8 cellular contexts compared by ENCODE assay signal in the genomic region with DNA sequence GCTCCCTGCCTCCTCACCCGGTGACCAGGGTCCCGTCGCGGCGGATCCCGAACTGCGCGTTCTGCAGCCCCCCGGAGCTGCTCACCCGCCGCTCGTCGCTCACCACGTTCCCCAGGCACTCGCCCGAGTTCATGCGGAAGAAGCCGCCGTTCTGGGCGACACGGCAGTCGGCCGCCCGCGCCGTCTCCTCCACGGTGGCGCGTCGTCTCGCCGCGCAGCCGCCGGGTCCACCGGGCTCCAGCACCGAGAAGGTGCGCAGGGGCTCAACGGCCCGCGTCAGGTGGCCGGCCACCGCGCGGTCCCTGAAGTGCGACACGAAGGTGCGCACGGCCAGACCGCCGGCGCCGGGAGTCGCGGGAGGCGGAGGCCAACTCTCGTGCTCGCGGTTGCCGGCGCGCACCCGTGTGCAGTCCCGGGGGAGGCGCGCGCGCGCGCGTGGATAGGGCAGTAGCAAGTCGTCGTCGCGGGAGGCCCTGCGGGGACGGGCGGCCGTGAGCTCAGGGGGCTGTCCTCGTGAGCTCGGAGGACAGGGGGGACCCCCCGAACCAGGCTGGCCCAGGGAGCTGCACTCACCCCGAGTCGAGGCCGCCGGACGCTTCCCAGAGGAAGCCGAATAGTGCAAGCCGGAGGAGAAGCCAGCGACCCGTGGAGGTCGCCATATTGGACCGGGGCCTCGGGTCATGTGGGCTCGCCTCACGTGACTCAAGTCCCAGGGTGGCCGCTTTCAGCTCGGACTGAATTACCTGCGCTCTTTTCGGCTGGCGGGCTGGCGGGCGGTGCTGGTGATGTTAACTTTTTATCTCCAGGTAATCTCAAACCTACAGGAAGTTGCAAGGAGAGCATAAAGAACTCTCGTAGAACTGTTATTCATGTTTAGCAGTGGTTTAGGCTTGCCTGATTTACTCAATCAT. TPM values are rescaled to one million over a fixed set of nuclear protein-coding genes. Genes with fewer than 3 reads are reported as not detected.
DNase-seq lines count a peak whose midpoint lies in the region; ATAC-seq, FAIRE-seq and TF ChIP-seq lines count a peak whose summit lies in the region.

NAGPA (minus strand) TSS at position 680 of the 911 bp plus-strand sequence; CDS start at position 659, 21 bp downstream.

- H3K27ac ChIP-seq in spleen = peak within 1 kb of the TSS; percentile 64 to 86 (median 77)

- no peaks in the 10 kb centered on the region for H3K27me3 ChIP-seq in spleen (replicated peaks in 1 of 7)

- TF ChIP-seq CTCF in spleen (IDR thresholded peaks at IDR 0.05 in 8 of 11, conservative IDR thresholded peaks at IDR 0.05 in 3 of 11) = no peak

- H3K4me3 ChIP-seq in spleen = peak within 1 kb of the TSS; percentile 82 to 100 (median 98)

- WGBS in spleen, 5 donors = 0 to 1% (median 0%) methylated on average over 41 to 104 of the region's 104 CpGs

- FAIRE-seq in islet of Langerhans (lab: Jason Lieb, UNC) = peak; percentile 60

- DNase-seq in ACHN (peak; percentile 87), NCI-H2196 treated with DMSO at 0.1 percent for 48 hours (lab: John Stamatoyannopoulos, UW; ENCODE audit: unreplicated experiment) (peak; percentile 72), spleen (peak; percentile 96)
- DNase-seq in activated CD4-positive, CD25-positive, alpha-beta regulatory T cell treated with anti-CD3 and anti-CD28 coated beads, Interleukin-2, amount 50 U/mL, for 16 hours (ENCODE audit: low read depth, low spot score) = peak; percentile 64
- peak; percentile 82 for DNase-seq in central memory CD4-positive, alpha-beta T cell

- in situ Hi-C loops in ACHN (cut with HindIII; ENCODE audit: low pct_ligation_motif_present, low pct_unique_long_range_greater_than_20kb, low sequenced_read_pairs) = no loop called here

- intact Hi-C loops in spleen (cut with DNase I; ENCODE audit: low total_unique reads) = no loop called here

- ATAC-seq in GM18867 (IDR thresholded peaks at IDR 0.05; ENCODE audit: unreplicated experiment) (peak; percentile 92), HG03097 (IDR thresholded peaks at IDR 0.05; ENCODE audit: low FRiP score, unreplicated experiment) (peak; percentile 87)

- peaks cover 4 to 29% (median 25%) of the 10 kb centered on the region in 6 donors for H3K4me1 ChIP-seq in spleen

- TF ChIP-seq POLR2A in spleen (IDR thresholded peaks at IDR 0.05) = peak in 1 of 3 donors; percentile 24

- peaks cover 0 to 32% (median 7%) of the 10 kb centered on the region in 6 donors for H3K36me3 ChIP-seq in spleen

- H3K9me3 ChIP-seq in spleen = no peaks in the 10 kb centered on the region

RNA-seq across cellular contexts. Expression of gene NAGPA, which starts in this region (rescaled TPM):
- 10 to 100 TPM; 16.2 to 41.8 (median 25.4) TPM for total RNA-seq in spleen
- 10 to 100 TPM; 11.8 to 17.7 (median 14.8) TPM for polyA plus RNA-seq in spleen

Comparison
In these comparisons a context has a peak if more than half of its experiments do, and no peak if none do; other contexts are left out.
1. Peak in every context shown above with its lines: DNase-seq, ATAC-seq, H3K4me3 ChIP-seq and H3K27ac ChIP-seq.